In genomic region chr12:100651108-100651507, GRCh38 we compare ENCODE assay signal across 20 cellular contexts.
DNase-seq lines count a peak whose midpoint lies in the region; TF ChIP-seq lines count a peak whose summit lies in the region.
"Had no signal": no experiment of that assay in that cellular context is flagged by ENCODE, and none has a peak within 500 bp of the region (broad histone marks: within the 10 kb centered on the region; RNA-seq: fewer than 3 reads in every experiment).

No MANE protein-coding gene starts in this region.

- DNase-seq in Calu3 (no peak), HFFc6 (no peak), chondrocyte (ENCODE audit: low spot score) (no peak), neural crest cell (ENCODE audit: low read depth, low spot score) (no peak), vagina (ENCODE audit: extremely low spot score in 2 of 2) (no peak), GM19240 (ENCODE audit: insufficient read length, low spot score) (no peak), NK-92 (lab: John Stamatoyannopoulos, UW; ENCODE audit: unreplicated experiment) (no peak), COLO668 (lab: John Stamatoyannopoulos, UW; ENCODE audit: unreplicated experiment) (no peak)
- DNase-seq: activated CD4-positive, alpha-beta memory T cell treated with anti-CD3 and anti-CD28 coated beads for 36 hours; activated T-cell treated with anti-CD3 and anti-CD28 coated beads, Interleukin-2, amount 50 U/mL, for 4 hours; effector CD8-positive, alpha-beta T cell; gastrocnemius medialis; NCI-H1417 treated with DMSO at 0.1 percent for 48 hours; NCI-H345 had no signal

- H3K27me3 Mint-ChIP-seq in Calu3 (ENCODE audit: unreplicated experiment) (no peaks in the 10 kb centered on the region), HFFc6 (ENCODE audit: insufficient read depth) (peaks cover 3% of the 10 kb centered on the region; the same call in 1 of the 2 replicates), chondrocyte (ENCODE audit: low read depth) (peaks cover 1% of the 10 kb centered on the region), neural crest cell (ENCODE audit: low read depth) (no peaks in the 10 kb centered on the region)

- no TSS peak for BruUV-seq in Calu3 (replicated peaks; lab: Mats Ljungman, UMichigan)

- peaks cover 16% of the 10 kb centered on the region for H3K36me3 Mint-ChIP-seq in Calu3 (ENCODE audit: insufficient read depth, unreplicated experiment)
- H3K36me3 Mint-ChIP-seq in HFFc6 (ENCODE audit: low read depth): no peaks in the 10 kb centered on the region
- H3K36me3 Mint-ChIP-seq in chondrocyte (ENCODE audit: low read depth): no peaks in the 10 kb centered on the region
- peaks cover 2% of the 10 kb centered on the region for H3K36me3 Mint-ChIP-seq in neural crest cell (ENCODE audit: low read depth)
- H3K36me3 Mint-ChIP-seq: activated CD4-positive, alpha-beta memory T cell treated with anti-CD3 and anti-CD28 coated beads for 36 hours; natural killer cell treated with Interleukin-12 subunit alpha and Interleukin-12 subunit beta and Interleukin-15 and Interleukin-18, amount 100 ng/mL, for 72 hours had no signal

- no peaks in the 10 kb centered on the region for H3K27me3 ChIP-seq in vagina
- H3K27me3 ChIP-seq: breast epithelium, gastrocnemius medialis had no signal

- CTCF ChIA-PET in Calu3 (lab: Charles Lee): no interaction called here

- H3K9me3 Mint-ChIP-seq in Calu3 (ENCODE audit: low read depth, unreplicated experiment): no peaks in the 10 kb centered on the region
- no peaks in the 10 kb centered on the region for H3K9me3 Mint-ChIP-seq in HFFc6
- H3K9me3 Mint-ChIP-seq in chondrocyte (ENCODE audit: low read depth): no peaks in the 10 kb centered on the region
- no peaks in the 10 kb centered on the region for H3K9me3 Mint-ChIP-seq in neural crest cell
- H3K9me3 Mint-ChIP-seq: activated CD4-positive, alpha-beta memory T cell treated with anti-CD3 and anti-CD28 coated beads for 36 hours; activated T-cell treated with anti-CD3 and anti-CD28 coated beads, Interleukin-2, amount 50 U/mL, for 4 hours had no signal

- H3K4me3 ChIP-seq in vagina: no peak overlapping the region
- H3K4me3 ChIP-seq: breast epithelium, gastrocnemius medialis, lung, SK-N-MC had no signal

- H3K4me3 Mint-ChIP-seq in Calu3 (ENCODE audit: low read depth, unreplicated experiment): no peak overlapping the region
- no peak overlapping the region for H3K4me3 Mint-ChIP-seq in HFFc6
- no peak overlapping the region for H3K4me3 Mint-ChIP-seq in chondrocyte (ENCODE audit: unreplicated experiment)
- H3K4me3 Mint-ChIP-seq in neural crest cell: no peak overlapping the region
- H3K4me3 Mint-ChIP-seq: activated CD4-positive, alpha-beta memory T cell treated with anti-CD3 and anti-CD28 coated beads for 36 hours; activated naive CD8-positive, alpha-beta T cell; activated T-cell treated with anti-CD3 and anti-CD28 coated beads, Interleukin-2, amount 50 U/mL, for 4 hours; B cell; natural killer cell treated with Interleukin-12 subunit alpha and Interleukin-12 subunit beta and Interleukin-15 and Interleukin-18, amount 100 ng/mL, for 72 hours had no signal

- TF ChIP-seq POLR2A in vagina (IDR thresholded peaks at IDR 0.05): no peak

- no peaks in the 10 kb centered on the region for H3K9me3 ChIP-seq in vagina
- H3K9me3 ChIP-seq: breast epithelium, gastrocnemius medialis had no signal

- peak; percentile 54 for TF ChIP-seq CTCF in Calu3 (IDR thresholded peaks at IDR 0.05; ENCODE audit: unreplicated experiment)
- peak; percentile 49 for TF ChIP-seq CTCF in HFFc6 (IDR thresholded peaks at IDR 0.05)
- TF ChIP-seq CTCF in chondrocyte (IDR thresholded peaks at IDR 0.05): peak; percentile 52
- peak; percentile 43 for TF ChIP-seq CTCF in neural crest cell (conservative IDR thresholded peaks at IDR 0.05)
- TF ChIP-seq CTCF in vagina (IDR thresholded peaks at IDR 0.05): no peak

- no peak overlapping the region for H3K27ac Mint-ChIP-seq in Calu3 (ENCODE audit: unreplicated experiment)
- no peak overlapping the region for H3K27ac Mint-ChIP-seq in HFFc6
- no peak overlapping the region for H3K27ac Mint-ChIP-seq in chondrocyte (ENCODE audit: unreplicated experiment)
- H3K27ac Mint-ChIP-seq in neural crest cell (ENCODE audit: unreplicated experiment): no peak overlapping the region
- H3K27ac Mint-ChIP-seq: activated CD4-positive, alpha-beta memory T cell treated with anti-CD3 and anti-CD28 coated beads for 36 hours; activated naive CD8-positive, alpha-beta T cell; B cell; natural killer cell treated with Interleukin-12 subunit alpha and Interleukin-12 subunit beta and Interleukin-15 and Interleukin-18, amount 100 ng/mL, for 72 hours had no signal

- no peak overlapping the region for H3K27ac ChIP-seq in vagina
- H3K27ac ChIP-seq: breast epithelium, gastrocnemius medialis, SK-N-MC had no signal

- H3K4me1 Mint-ChIP-seq in Calu3 (ENCODE audit: low read depth, unreplicated experiment) (peaks cover 18% of the 10 kb centered on the region), HFFc6 (ENCODE audit: low read depth) (no peaks in the 10 kb centered on the region), chondrocyte (ENCODE audit: low read depth) (no peaks in the 10 kb centered on the region), neural crest cell (peaks cover 10% of the 10 kb centered on the region)
- H3K4me1 Mint-ChIP-seq: B cell had no signal

- intact Hi-C loops in Calu3 (cut with micrococcal nuclease; ENCODE audit: unreplicated experiment): no loop called here
- intact Hi-C loops in vagina (cut with DNase I): no loop called here

- no peaks in the 10 kb centered on the region for H3K4me1 ChIP-seq in vagina
- H3K4me1 ChIP-seq: breast epithelium, gastrocnemius medialis had no signal

- no peaks in the 10 kb centered on the region for H3K36me3 ChIP-seq in vagina
- H3K36me3 ChIP-seq: breast epithelium, gastrocnemius medialis had no signal

Comparison
In these comparisons a context has a peak if more than half of its experiments do, and no peak if none do; other contexts are left out.
1. CTCF ChIP-seq: peak in Calu3 (single experiment), HFFc6 (single experiment), chondrocyte (single experiment) and neural crest cell (single experiment); none in vagina (0 of 3).